In the genomic region with DNA sequence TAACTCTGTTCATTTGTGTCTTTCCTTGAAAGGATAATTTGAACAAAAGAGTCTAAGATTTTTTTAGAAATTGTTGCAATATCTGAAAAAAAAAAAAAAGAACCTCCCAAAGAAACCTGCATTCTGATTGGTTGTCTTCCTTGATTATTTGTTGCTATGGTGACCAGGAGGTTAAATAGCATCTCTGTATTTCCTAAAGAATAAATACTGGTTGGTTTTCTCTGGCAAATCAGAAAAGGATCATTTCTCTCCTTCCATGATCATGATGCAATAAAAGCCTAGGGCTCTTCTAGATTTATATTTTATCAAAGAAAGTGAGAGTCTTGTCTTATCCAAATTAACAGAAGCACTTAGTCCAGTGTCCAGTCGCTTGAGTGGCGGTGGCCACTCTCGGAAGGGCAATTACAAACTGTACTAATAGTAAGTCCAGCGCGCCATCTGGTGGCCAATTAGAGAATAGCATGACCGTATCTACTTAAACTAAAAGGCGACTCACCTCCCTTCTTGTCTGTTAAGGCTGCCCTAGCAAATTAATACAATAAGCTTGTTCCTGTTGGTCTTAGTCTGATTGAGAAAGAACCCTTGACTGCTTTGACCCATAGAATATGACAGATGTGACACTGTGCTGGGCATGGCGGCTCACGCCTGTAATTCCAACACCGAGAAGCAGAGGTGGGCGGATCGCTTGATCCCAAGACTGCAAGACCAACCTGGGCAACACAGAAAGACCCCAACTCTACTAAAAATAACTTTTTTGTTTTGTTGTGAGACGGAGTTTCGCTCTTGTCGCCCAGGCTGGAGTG, we compare ENCODE assay signal across 2 cellular contexts.
TF ChIP-seq lines count a peak whose summit lies in the region.

No MANE protein-coding gene starts in this region.

TF ChIP-seq in HEK293, 187 proteins besides CTCF, POLR2A, EP300 and RAD21:
- TF ChIP-seq ZNF560 (tag by site-specific recombination; IDR thresholded peaks at IDR 0.05; ENCODE audit: borderline replicate concordance) = no peak
- peak; percentile 61; the same call in 1 of the 2 replicates for TF ChIP-seq ZNF121 (tag by site-specific recombination; IDR thresholded peaks at IDR 0.05)
- TF ChIP-seq ZNF654 (tag by site-specific recombination; IDR thresholded peaks at IDR 0.05; ENCODE audit: low read depth) = peak; percentile 65
- TF ChIP-seq ZNF133 (tag by site-specific recombination; IDR thresholded peaks at IDR 0.05) = no peak
- 0 out of 2 replicates have a peak, but pooled peaks have one; percentile 25 for TF ChIP-seq ZNF2 (tag by site-specific recombination; IDR thresholded peaks at IDR 0.05)
- TF ChIP-seq ZNF341 (tag by site-specific recombination; IDR thresholded peaks at IDR 0.05; ENCODE audit: low read depth) = peak; percentile 42
- peak; percentile 54 for TF ChIP-seq ZNF660 (tag by site-specific recombination; IDR thresholded peaks at IDR 0.05)

TF ChIP-seq in HepG2, 621 proteins besides CTCF, POLR2A, EP300 and RAD21:
- TF ChIP-seq SMC3 (IDR thresholded peaks at IDR 0.05; ENCODE audit: low read length) (peak; percentile 65; the same call in 1 of the 2 replicates), ZBTB42 (CRISPR knock-in tag; IDR thresholded peaks at IDR 0.05) (no peak), TRIM24 (CRISPR knock-in tag; IDR thresholded peaks at IDR 0.05) (no peak), STAG1 (CRISPR knock-in tag; IDR thresholded peaks at IDR 0.05) (peak; percentile 68), RFX1 (IDR thresholded peaks at IDR 0.05) (peak; percentile 16; the same call in 1 of the 2 replicates), KDM3A (CRISPR knock-in tag; IDR thresholded peaks at IDR 0.05; ENCODE audit: low read depth) (no peak), MIXL1 (CRISPR knock-in tag; IDR thresholded peaks at IDR 0.05) (peak; percentile 74), KDM2A (CRISPR knock-in tag; IDR thresholded peaks at IDR 0.05; ENCODE audit: borderline replicate concordance, low read depth) (no peak), ARNTL (CRISPR knock-in tag; IDR thresholded peaks at IDR 0.05) (no peak), THAP11 (CRISPR knock-in tag; IDR thresholded peaks at IDR 0.05) (peak; percentile 59), ARID2 (CRISPR knock-in tag; IDR thresholded peaks at IDR 0.05; ENCODE audit: borderline replicate concordance) (no peak), CEBPB (IDR thresholded peaks at IDR 0.05; ENCODE audit: borderline replicate concordance, low read depth, low read length) (0 out of 2 replicates have a peak, but pooled peaks have one; percentile 1)
- TF ChIP-seq, protein P1, sequence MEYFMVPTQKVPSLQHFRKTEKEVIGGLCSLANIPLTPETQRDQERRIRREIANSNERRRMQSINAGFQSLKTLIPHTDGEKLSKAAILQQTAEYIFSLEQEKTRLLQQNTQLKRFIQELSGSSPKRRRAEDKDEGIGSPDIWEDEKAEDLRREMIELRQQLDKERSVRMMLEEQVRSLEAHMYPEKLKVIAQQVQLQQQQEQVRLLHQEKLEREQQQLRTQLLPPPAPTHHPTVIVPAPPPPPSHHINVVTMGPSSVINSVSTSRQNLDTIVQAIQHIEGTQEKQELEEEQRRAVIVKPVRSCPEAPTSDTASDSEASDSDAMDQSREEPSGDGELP (IDR thresholded peaks at IDR 0.05; ENCODE audit: borderline replicate concordance, low read depth) = no peak
- TF ChIP-seq, protein P2, sequence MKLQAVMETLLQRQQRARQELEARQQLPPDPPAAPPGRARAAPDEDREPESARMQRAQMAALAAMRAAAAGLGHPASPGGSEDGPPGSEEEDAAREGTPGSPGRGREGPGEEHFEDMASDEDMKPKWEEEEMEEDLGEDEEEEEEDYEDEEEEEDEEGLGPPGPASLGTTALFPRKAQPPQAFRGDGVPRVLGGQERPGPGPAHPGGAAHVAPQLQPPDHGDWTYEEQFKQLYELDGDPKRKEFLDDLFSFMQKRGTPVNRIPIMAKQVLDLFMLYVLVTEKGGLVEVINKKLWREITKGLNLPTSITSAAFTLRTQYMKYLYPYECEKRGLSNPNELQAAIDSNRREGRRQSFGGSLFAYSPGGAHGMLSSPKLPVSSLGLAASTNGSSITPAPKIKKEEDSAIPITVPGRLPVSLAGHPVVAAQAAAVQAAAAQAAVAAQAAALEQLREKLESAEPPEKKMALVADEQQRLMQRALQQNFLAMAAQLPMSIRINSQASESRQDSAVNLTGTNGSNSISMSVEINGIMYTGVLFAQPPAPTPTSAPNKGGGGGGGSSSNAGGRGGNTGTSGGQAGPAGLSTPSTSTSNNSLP (IDR thresholded peaks at IDR 0.05; ENCODE audit: low read depth, low read length) = peak; percentile 57; the same call in 1 of the 2 replicates
